ENCODE assay signal across 11 cellular contexts in the genomic region with DNA sequence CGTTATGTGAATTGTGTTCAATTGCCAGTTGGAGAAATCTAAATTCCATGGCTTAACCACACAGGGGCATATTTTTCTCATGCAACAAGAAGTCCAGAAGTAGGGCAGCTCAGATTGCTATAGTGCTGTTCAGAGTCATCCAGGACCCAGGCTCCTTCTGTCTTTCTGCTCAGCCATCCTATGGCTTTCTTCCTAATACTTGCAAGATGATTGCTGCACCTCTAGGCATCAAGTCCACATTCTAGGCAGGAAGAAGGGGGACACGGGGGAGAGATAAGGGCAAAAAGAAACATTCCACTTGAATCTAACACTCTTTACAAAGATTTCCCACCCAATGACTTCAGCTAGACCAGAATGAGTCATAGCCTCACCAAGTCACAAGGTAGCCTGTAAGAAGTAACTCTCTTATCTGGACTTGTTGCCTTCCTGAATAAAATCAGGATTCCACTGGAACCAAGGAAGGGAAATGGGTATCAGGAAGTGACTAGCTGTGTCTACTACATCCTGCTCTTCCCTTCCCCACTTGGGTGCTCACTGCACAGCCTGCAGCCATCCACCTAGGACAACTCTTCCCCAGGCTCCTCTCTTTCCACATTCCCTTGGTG. TPM values are rescaled to one million over a fixed set of nuclear protein-coding genes. Genes with fewer than 3 reads are reported as not detected.
A peak's percentile ranks its signal among the peaks of the same experiment; 100 is the strongest.
DNase-seq lines count a peak whose midpoint lies in the region; ATAC-seq and TF ChIP-seq lines count a peak whose summit lies in the region.
"Had no signal": no experiment of that assay in that cellular context is flagged by ENCODE, and none has a peak within 500 bp of the region (broad histone marks: within the 10 kb centered on the region; RNA-seq: fewer than 3 reads in every experiment).

No MANE protein-coding gene starts in this region.

- no peaks in the 10 kb centered on the region for H3K27me3 Mint-ChIP-seq in HFFc6 (ENCODE audit: insufficient read depth)
- H3K27me3 Mint-ChIP-seq in activated T-helper 2 cell treated with anti-CD3 and anti-CD28 coated beads, Interferon-gamma antibody, Interleukin-2, Interleukin-4, amounts not matched to agents 10 μg/mL and 5 μg/mL and 100 μg/mL, durations not matched to agents 14 hours and 24 hours and 36 hours (ENCODE audit: low read depth), result no peaks in the 10 kb centered on the region

- H3K4me3 Mint-ChIP-seq in HFFc6, result peak overlapping the region; percentile 71; the same call in 1 of the 2 replicates
- peak overlapping the region; percentile 52 for H3K4me3 Mint-ChIP-seq in activated T-helper 2 cell treated with anti-CD3 and anti-CD28 coated beads, Interferon-gamma antibody, Interleukin-2, Interleukin-4, amounts not matched to agents 10 μg/mL and 5 μg/mL and 100 μg/mL, durations not matched to agents 14 hours and 24 hours and 36 hours (ENCODE audit: low read depth)

- peaks cover 12% of the 10 kb centered on the region for H3K36me3 Mint-ChIP-seq in HFFc6 (ENCODE audit: low read depth)
- peaks cover 68% of the 10 kb centered on the region for H3K36me3 Mint-ChIP-seq in activated T-helper 2 cell treated with anti-CD3 and anti-CD28 coated beads, Interferon-gamma antibody, Interleukin-2, Interleukin-4, amounts not matched to agents 10 μg/mL and 5 μg/mL and 100 μg/mL, durations not matched to agents 14 hours and 24 hours and 36 hours (ENCODE audit: low read depth)

- DNase-seq in AG09309 (ENCODE audit: low read depth) (peak; percentile 20), HFFc6 (peak; percentile 59), left colon (no peak), globus pallidus (ENCODE audit: low spot score) (no peak), AML-193 (lab: John Stamatoyannopoulos, UW) (no peak), GM13977 (ENCODE audit: low spot score) (no peak)
- no peak for DNase-seq in activated T-helper 2 cell treated with anti-CD3 and anti-CD28 coated beads, Interferon-gamma antibody, Interleukin-2, Interleukin-4, amounts not matched to agents 10 μg/mL and 5 μg/mL and 100 μg/mL, durations not matched to agents 14 hours and 24 hours and 36 hours (ENCODE audit: low spot score)
- DNase-seq: heart right ventricle, NCI-H2107, uterus had no signal

- intact Hi-C loops in activated T-helper 2 cell treated with anti-CD3 and anti-CD28 coated beads, Interferon-gamma antibody, Interleukin-2, Interleukin-4, amounts not matched to agents 10 μg/mL and 5 μg/mL and 100 μg/mL, durations not matched to agents 14 hours and 24 hours and 36 hours (cut with micrococcal nuclease), result no loop called here
- intact Hi-C loops in left colon (cut with DNase I, micrococcal nuclease), result no loop called here

- ATAC-seq in left colon (peak; percentile 49), HG02763 (IDR thresholded peaks at IDR 0.05; ENCODE audit: unreplicated experiment) (no peak)

- peak overlapping the region; percentile 93 for H3K27ac Mint-ChIP-seq in HFFc6
- H3K27ac Mint-ChIP-seq in activated T-helper 2 cell treated with anti-CD3 and anti-CD28 coated beads, Interferon-gamma antibody, Interleukin-2, Interleukin-4, amounts not matched to agents 10 μg/mL and 5 μg/mL and 100 μg/mL, durations not matched to agents 14 hours and 24 hours and 36 hours, result peak overlapping the region; percentile 58

- H3K9me3 Mint-ChIP-seq in HFFc6, result no peaks in the 10 kb centered on the region
- no peaks in the 10 kb centered on the region for H3K9me3 Mint-ChIP-seq in activated T-helper 2 cell treated with anti-CD3 and anti-CD28 coated beads, Interferon-gamma antibody, Interleukin-2, Interleukin-4, amounts not matched to agents 10 μg/mL and 5 μg/mL and 100 μg/mL, durations not matched to agents 14 hours and 24 hours and 36 hours

- no peak overlapping the region for H3K4me3 ChIP-seq in AG09309 (ENCODE audit: control insufficient read depth, low read depth, low read length)
- H3K4me3 ChIP-seq: heart right ventricle, uterus had no signal

- in situ Hi-C loops in GM13977 (cut with MboI; ENCODE audit: low pct_unique_long_range_greater_than_20kb, low sequenced_read_pairs, unreplicated experiment), result no loop called here

- H3K4me1 Mint-ChIP-seq in HFFc6 (ENCODE audit: low read depth), result peaks cover 46% of the 10 kb centered on the region
- H3K4me1 Mint-ChIP-seq in activated T-helper 2 cell treated with anti-CD3 and anti-CD28 coated beads, Interferon-gamma antibody, Interleukin-2, Interleukin-4, amounts not matched to agents 10 μg/mL and 5 μg/mL and 100 μg/mL, durations not matched to agents 14 hours and 24 hours and 36 hours (ENCODE audit: low read depth), result peaks cover 74% of the 10 kb centered on the region

- no peak for TF ChIP-seq CTCF in AG09309 (IDR thresholded peaks at IDR 0.05; ENCODE audit: control insufficient read depth, insufficient read depth, low read depth, low read length, missing control alignments)
- no peak; the same call in 1 of the 2 replicates for TF ChIP-seq CTCF in HFFc6 (IDR thresholded peaks at IDR 0.05)
- TF ChIP-seq CTCF in GM13977 (IDR thresholded peaks at IDR 0.05; ENCODE audit: extremely low read depth, insufficient read depth, missing control alignments), result no peak

RNA-seq across cellular contexts. Expression of gene ERAP2, which starts 5.3 kb away (rescaled TPM):
- 1 to 10 TPM in 5 of 6 experiments, under 1 TPM in 1; 0.97 to 2.6 (median 1.5) TPM for total RNA-seq in HFFc6 (2021; fragmentation: NEBNext Ultra II Directional; extraction: Animal tissue kit (Norgen Biotek cat#: 25700))
- 46.8 and 49.3 TPM in 2 replicates for total RNA-seq in activated T-helper 2 cell treated with anti-CD3 and anti-CD28 coated beads, Interferon-gamma antibody, Interleukin-2, Interleukin-4, amounts not matched to agents 10 μg/mL and 5 μg/mL and 100 μg/mL, durations not matched to agents 14 hours and 24 hours and 36 hours
- total RNA-seq in left colon, result 10 to 100 TPM; 21.2 to 35.3 TPM

RNA-seq across cellular contexts. Expression of gene LNPEP, which starts 54.3 kb away (rescaled TPM):
- 10 to 100 TPM; 20.2 to 23.9 (median 22.6) TPM for total RNA-seq in HFFc6 (2021; fragmentation: NEBNext Ultra II Directional; extraction: Animal tissue kit (Norgen Biotek cat#: 25700))
- 37.5 and 37.9 TPM in 2 replicates for total RNA-seq in activated T-helper 2 cell treated with anti-CD3 and anti-CD28 coated beads, Interferon-gamma antibody, Interleukin-2, Interleukin-4, amounts not matched to agents 10 μg/mL and 5 μg/mL and 100 μg/mL, durations not matched to agents 14 hours and 24 hours and 36 hours
- total RNA-seq in left colon, result 10 to 100 TPM; 32.2 to 34.4 TPM

Comparison
In these comparisons a context has a peak if more than half of its experiments do, and no peak if none do; other contexts are left out.
1. DNase-seq: peak in AG09309 (single experiment) and HFFc6 (single experiment); none in activated T-helper 2 cell treated with anti-CD3 and anti-CD28 coated beads, Interferon-gamma antibody, Interleukin-2, Interleukin-4, amounts not matched to agents 10 μg/mL and 5 μg/mL and 100 μg/mL, durations not matched to agents 14 hours and 24 hours and 36 hours (single experiment), left colon (0 of 2), globus pallidus (single experiment), AML-193 (0 of 2) and GM13977 (single experiment).
2. RNA of gene ERAP2, which starts 5.3 kb away (total RNA-seq): 46.8 to 49.3 TPM in activated T-helper 2 cell treated with anti-CD3 and anti-CD28 coated beads, Interferon-gamma antibody, Interleukin-2, Interleukin-4, amounts not matched to agents 10 μg/mL and 5 μg/mL and 100 μg/mL, durations not matched to agents 14 hours and 24 hours and 36 hours and 21.2 to 35.3 TPM in left colon; 0.97 to 2.6 TPM in HFFc6; every median in the first group is over 4 times any median in the second.